13 cellular contexts compared by ENCODE assay signal in genomic region chr7:2892571-2892970, GRCh38. TPM values are rescaled to one million over a fixed set of nuclear protein-coding genes. Genes with fewer than 3 reads are reported as not detected.
DNase-seq lines count a peak whose midpoint lies in the region; ATAC-seq and TF ChIP-seq lines count a peak whose summit lies in the region.
"Had no signal": no experiment of that assay in that cellular context is flagged by ENCODE, and none has a peak within 500 bp of the region (broad histone marks: within the 10 kb centered on the region; RNA-seq: fewer than 3 reads in every experiment).

No MANE protein-coding gene starts in this region.

- no peaks in the 10 kb centered on the region for H3K36me3 Mint-ChIP-seq in activated T-cell treated with anti-CD3 and anti-CD28 coated beads, Interleukin-2, amount 50 U/mL, for 24 hours (ENCODE audit: low read depth)
- no peaks in the 10 kb centered on the region for H3K36me3 Mint-ChIP-seq in brain
- H3K36me3 Mint-ChIP-seq in stimulated activated naive B cell treated with anti-CD40 and anti-IgM and Interleukin-4, amounts not matched to agents 10 μg/mL and 1 μg/mL and 100 μg/mL, for 72 hours, result no peaks in the 10 kb centered on the region

- H3K9me3 ChIP-seq in heart right ventricle, result no peaks in the 10 kb centered on the region
- H3K9me3 ChIP-seq: HAP-1 had no signal

- H3K4me1 Mint-ChIP-seq in activated T-cell treated with anti-CD3 and anti-CD28 coated beads, Interleukin-2, amount 50 U/mL, for 24 hours (ENCODE audit: low read depth), result peaks cover 30% of the 10 kb centered on the region
- H3K4me1 Mint-ChIP-seq in brain, result peaks cover 20% of the 10 kb centered on the region
- H3K4me1 Mint-ChIP-seq in stimulated activated naive B cell treated with anti-CD40 and anti-IgM and Interleukin-4, amounts not matched to agents 10 μg/mL and 1 μg/mL and 100 μg/mL, for 72 hours, result peaks cover 21 to 45% of the 10 kb centered on the region in 2 donors

- peaks cover 0 to 38% (median 18%) of the 10 kb centered on the region in 7 donors for H3K27me3 ChIP-seq in heart right ventricle

- H3K27ac ChIP-seq in heart right ventricle, result no peak overlapping the region
- H3K27ac ChIP-seq: skin epidermis had no signal

- intact Hi-C loops in heart right ventricle (cut with DNase I), result loop anchor here in 2 of 10 donors (10.0 kb wide), 2 partner anchors 1002 to 1312 kb away; no protein-coding TSS in a partner anchor

- TF ChIP-seq POLR2A in GM18505 (IDR thresholded peaks at IDR 0.05; ENCODE audit: borderline replicate concordance, extremely low read depth, insufficient read depth, insufficient read length), result no peak

- WGBS in heart right ventricle, 2 donors, result 49 to 62% methylated on average over 8 of the region's 8 CpGs

- no peaks in the 10 kb centered on the region for H3K4me1 ChIP-seq in heart right ventricle
- H3K4me1 ChIP-seq: HAP-1 had no signal

- H3K4me3 ChIP-seq in heart right ventricle, result no peak overlapping the region
- H3K4me3 ChIP-seq: HAP-1, skin epidermis had no signal

- H3K9me3 Mint-ChIP-seq in activated T-cell treated with anti-CD3 and anti-CD28 coated beads, Interleukin-2, amount 50 U/mL, for 24 hours, result no peaks in the 10 kb centered on the region
- peaks cover 0 to 6% (median 2%) of the 10 kb centered on the region in 5 experiments for H3K9me3 Mint-ChIP-seq in brain
- no peaks in the 10 kb centered on the region for H3K9me3 Mint-ChIP-seq in stimulated activated naive B cell treated with anti-CD40 and anti-IgM and Interleukin-4, amounts not matched to agents 10 μg/mL and 1 μg/mL and 100 μg/mL, for 72 hours

- no peak overlapping the region for H3K4me3 Mint-ChIP-seq in activated T-cell treated with anti-CD3 and anti-CD28 coated beads, Interleukin-2, amount 50 U/mL, for 24 hours
- H3K4me3 Mint-ChIP-seq in brain, result peak overlapping the region in 2 of 5 experiments; percentile 10 to 21
- H3K4me3 Mint-ChIP-seq in stimulated activated naive B cell treated with anti-CD40 and anti-IgM and Interleukin-4, amounts not matched to agents 10 μg/mL and 1 μg/mL and 100 μg/mL, for 72 hours, result peak overlapping the region; percentile 41 to 57

- ATAC-seq in stimulated activated naive B cell treated with anti-CD40 and anti-IgM and Interleukin-4, amounts not matched to agents 10 μg/mL and 1 μg/mL and 100 μg/mL, for 72 hours (replicated peaks), result no peak
- no peak for ATAC-seq in heart right ventricle
- ATAC-seq in GM18505 (IDR thresholded peaks at IDR 0.05; ENCODE audit: unreplicated experiment), result no peak
- ATAC-seq: left ventricle myocardium superior had no signal

- no peak for TF ChIP-seq CTCF in brain (conservative IDR thresholded peaks at IDR 0.05)
- no peak for TF ChIP-seq CTCF in heart right ventricle (IDR thresholded peaks at IDR 0.05)

- H3K27ac Mint-ChIP-seq in activated T-cell treated with anti-CD3 and anti-CD28 coated beads, Interleukin-2, amount 50 U/mL, for 24 hours, result peak overlapping the region; percentile 82
- peak overlapping the region; percentile 22 to 82 (median 60) for H3K27ac Mint-ChIP-seq in brain
- H3K27ac Mint-ChIP-seq in stimulated activated naive B cell treated with anti-CD40 and anti-IgM and Interleukin-4, amounts not matched to agents 10 μg/mL and 1 μg/mL and 100 μg/mL, for 72 hours, result peak overlapping the region; percentile 88

- H3K36me3 ChIP-seq in heart right ventricle, result no peaks in the 10 kb centered on the region
- H3K36me3 ChIP-seq: HAP-1 had no signal

- no peaks in the 10 kb centered on the region for H3K27me3 Mint-ChIP-seq in activated T-cell treated with anti-CD3 and anti-CD28 coated beads, Interleukin-2, amount 50 U/mL, for 24 hours
- H3K27me3 Mint-ChIP-seq in brain, result peaks cover 6% of the 10 kb centered on the region
- no peaks in the 10 kb centered on the region for H3K27me3 Mint-ChIP-seq in stimulated activated naive B cell treated with anti-CD40 and anti-IgM and Interleukin-4, amounts not matched to agents 10 μg/mL and 1 μg/mL and 100 μg/mL, for 72 hours

- DNase-seq in activated T-cell treated with anti-CD3 and anti-CD28 coated beads, Interleukin-2, amount 50 U/mL, for 24 hours, result no peak
- DNase-seq in activated T-cell treated with anti-CD3 and anti-CD28 coated beads for 4 hours, result no peak
- DNase-seq in NCI-H2171 (lab: John Stamatoyannopoulos, UW), result peak; percentile 80
- DNase-seq in stimulated activated naive B cell treated with anti-CD40 and anti-IgM and Interleukin-4, amounts not matched to agents 10 μg/mL and 1 μg/mL and 100 μg/mL, for 72 hours, result no peak
- no peak for DNase-seq in heart right ventricle
- no peak for DNase-seq in inferior parietal cortex (ENCODE audit: extremely low spot score)
- DNase-seq: Kasumi-1, left ventricle myocardium superior, NCI-H187 had no signal

RNA-seq across cellular contexts. Expression of gene GNA12, which starts 48.5 kb away (rescaled TPM):
- polyA plus RNA-seq in brain (ENCODE audit: insufficient read depth, low read depth, low replicate concordance) (68.0 TPM), heart right ventricle (10 to 100 TPM in 1 of 2 donors, 1 to 10 TPM in 1; 6.4 to 19.4 TPM)
- total RNA-seq in heart right ventricle, result 10 to 100 TPM; 25.0 to 46.4 (median 34.5) TPM
